Comparison of ENCODE assay signal across 1 cellular context in the genomic region with DNA sequence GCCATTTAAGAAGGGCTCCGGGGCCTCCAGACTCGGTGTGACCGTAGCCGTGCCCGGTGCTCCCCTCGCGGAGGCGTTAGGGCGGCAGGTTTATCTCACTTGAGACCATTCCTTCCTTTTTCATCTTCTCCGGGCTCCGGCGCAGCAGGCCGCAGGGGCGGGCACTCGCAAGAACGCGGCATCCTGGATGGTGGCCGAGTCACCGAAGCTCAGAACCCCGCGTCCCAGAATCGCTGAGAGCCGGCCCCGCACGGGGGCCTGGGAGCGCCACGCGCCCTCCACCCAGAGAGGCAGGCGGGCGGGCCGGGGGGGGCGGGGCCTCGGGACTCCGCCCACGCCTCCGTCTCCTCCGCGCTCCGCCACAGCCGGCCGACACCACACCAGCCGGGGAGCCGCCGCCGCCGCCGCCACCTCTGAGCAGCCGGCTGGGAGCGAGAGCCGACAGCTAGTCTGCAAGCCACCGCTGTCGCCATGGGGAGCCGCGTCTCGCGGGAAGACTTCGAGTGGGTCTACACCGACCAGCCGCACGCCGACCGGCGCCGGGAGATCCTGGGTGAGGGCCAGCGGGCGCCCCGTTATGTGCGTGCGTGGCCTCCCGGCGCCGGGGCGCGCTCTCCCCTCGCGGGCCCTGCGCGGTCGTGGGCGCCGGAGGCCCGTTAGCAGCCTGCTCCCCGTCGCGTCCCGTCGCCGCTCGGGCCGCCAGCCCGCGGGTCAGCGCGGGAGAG.
TF ChIP-seq lines count a peak whose summit lies in the region.

A gene (plus strand): TSS at position 375 of the 725 bp plus-strand sequence. CDS start 97 bp downstream, at position 472.

TF ChIP-seq in GM12878, 131 proteins besides CTCF, POLR2A, EP300 and RAD21 (continued from another document and continues in another):
- TF ChIP-seq, protein P1, sequence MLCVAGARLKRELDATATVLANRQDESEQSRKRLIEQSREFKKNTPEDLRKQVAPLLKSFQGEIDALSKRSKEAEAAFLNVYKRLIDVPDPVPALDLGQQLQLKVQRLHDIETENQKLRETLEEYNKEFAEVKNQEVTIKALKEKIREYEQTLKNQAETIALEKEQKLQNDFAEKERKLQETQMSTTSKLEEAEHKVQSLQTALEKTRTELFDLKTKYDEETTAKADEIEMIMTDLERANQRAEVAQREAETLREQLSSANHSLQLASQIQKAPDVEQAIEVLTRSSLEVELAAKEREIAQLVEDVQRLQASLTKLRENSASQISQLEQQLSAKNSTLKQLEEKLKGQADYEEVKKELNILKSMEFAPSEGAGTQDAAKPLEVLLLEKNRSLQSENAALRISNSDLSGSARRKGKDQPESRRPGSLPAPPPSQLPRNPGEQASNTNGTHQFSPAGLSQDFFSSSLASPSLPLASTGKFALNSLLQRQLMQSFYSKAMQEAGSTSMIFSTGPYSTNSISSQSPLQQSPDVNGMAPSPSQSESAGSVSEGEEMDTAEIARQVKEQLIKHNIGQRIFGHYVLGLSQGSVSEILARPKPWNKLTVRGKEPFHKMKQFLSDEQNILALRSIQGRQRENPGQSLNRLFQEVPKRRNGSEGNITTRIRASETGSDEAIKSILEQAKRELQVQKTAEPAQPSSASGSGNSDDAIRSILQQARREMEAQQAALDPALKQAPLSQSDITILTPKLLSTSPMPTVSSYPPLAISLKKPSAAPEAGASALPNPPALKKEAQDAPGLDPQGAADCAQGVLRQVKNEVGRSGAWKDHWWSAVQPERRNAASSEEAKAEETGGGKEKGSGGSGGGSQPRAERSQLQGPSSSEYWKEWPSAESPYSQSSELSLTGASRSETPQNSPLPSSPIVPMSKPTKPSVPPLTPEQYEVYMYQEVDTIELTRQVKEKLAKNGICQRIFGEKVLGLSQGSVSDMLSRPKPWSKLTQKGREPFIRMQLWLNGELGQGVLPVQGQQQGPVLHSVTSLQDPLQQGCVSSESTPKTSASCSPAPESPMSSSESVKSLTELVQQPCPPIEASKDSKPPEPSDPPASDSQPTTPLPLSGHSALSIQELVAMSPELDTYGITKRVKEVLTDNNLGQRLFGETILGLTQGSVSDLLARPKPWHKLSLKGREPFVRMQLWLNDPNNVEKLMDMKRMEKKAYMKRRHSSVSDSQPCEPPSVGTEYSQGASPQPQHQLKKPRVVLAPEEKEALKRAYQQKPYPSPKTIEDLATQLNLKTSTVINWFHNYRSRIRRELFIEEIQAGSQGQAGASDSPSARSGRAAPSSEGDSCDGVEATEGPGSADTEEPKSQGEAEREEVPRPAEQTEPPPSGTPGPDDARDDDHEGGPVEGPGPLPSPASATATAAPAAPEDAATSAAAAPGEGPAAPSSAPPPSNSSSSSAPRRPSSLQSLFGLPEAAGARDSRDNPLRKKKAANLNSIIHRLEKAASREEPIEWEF (IDR thresholded peaks at IDR 0.05; ENCODE audit: insufficient replicate concordance, low read depth, low read length): peak; percentile 38
- TF ChIP-seq JUND (IDR thresholded peaks at IDR 0.05; ENCODE audit: low read depth, low read length) (no peak), IKZF1 (conservative IDR thresholded peaks at IDR 0.05) (peak; percentile 78), MTA2 (IDR thresholded peaks at IDR 0.05; ENCODE audit: low read depth) (peak; percentile 68), SMAD5 (IDR thresholded peaks at IDR 0.05; ENCODE audit: low read depth) (no peak; the same call in 1 of the 2 replicates), SMARCA5 (IDR thresholded peaks at IDR 0.05) (peak; percentile 80), POLR2AphosphoS5 (IDR thresholded peaks at IDR 0.05; ENCODE audit: low read length) (peak; percentile 80), SIX5 (IDR thresholded peaks at IDR 0.05; ENCODE audit: low read depth, low read length, severe bottlenecking) (no peak), POU2F2 (IDR thresholded peaks at IDR 0.05; ENCODE audit: borderline replicate concordance, low read depth, low read length) (peak; percentile 34; the same call in 2 of the 3 replicates), TCF12 (IDR thresholded peaks at IDR 0.05; ENCODE audit: low read depth, low read length) (no peak), RCOR1 (conservative IDR thresholded peaks at IDR 0.05; ENCODE audit: low read depth, low read length) (no peak), EGR1 (IDR thresholded peaks at IDR 0.05; ENCODE audit: borderline replicate concordance in 1 of 2, low read depth in 2 of 2, low read length in 2 of 2) (peak in 1 of 2 experiments; percentile 92; a peak in 2 of 3 replicates), BHLHE40 (IDR thresholded peaks at IDR 0.05; ENCODE audit: borderline replicate concordance in 1 of 2, low read depth in 2 of 2, low read length in 1 of 2) (peak; percentile 16 to 64; a peak in 3 of 4 replicates), MXI1 (IDR thresholded peaks at IDR 0.05; ENCODE audit: low read depth, low read length) (peak; percentile 84; the same call in 1 of the 2 replicates), BMI1 (IDR thresholded peaks at IDR 0.05; ENCODE audit: borderline replicate concordance) (no peak), NR2C2 (IDR thresholded peaks at IDR 0.05; ENCODE audit: borderline replicate concordance, control insufficient read depth, insufficient read length, low read depth) (no peak), RUNX3 (IDR thresholded peaks at IDR 0.05; ENCODE audit: low read length) (no peak), FOXM1 (IDR thresholded peaks at IDR 0.05; ENCODE audit: low read depth, low read length) (0 out of 2 replicates have a peak, but pooled peaks have one; percentile 3), SPI1 (IDR thresholded peaks at IDR 0.05; ENCODE audit: borderline replicate concordance, insufficient read depth, low read depth, low read length) (no peak), ZNF622 (IDR thresholded peaks at IDR 0.05) (no peak)
- TF ChIP-seq, protein P2, sequence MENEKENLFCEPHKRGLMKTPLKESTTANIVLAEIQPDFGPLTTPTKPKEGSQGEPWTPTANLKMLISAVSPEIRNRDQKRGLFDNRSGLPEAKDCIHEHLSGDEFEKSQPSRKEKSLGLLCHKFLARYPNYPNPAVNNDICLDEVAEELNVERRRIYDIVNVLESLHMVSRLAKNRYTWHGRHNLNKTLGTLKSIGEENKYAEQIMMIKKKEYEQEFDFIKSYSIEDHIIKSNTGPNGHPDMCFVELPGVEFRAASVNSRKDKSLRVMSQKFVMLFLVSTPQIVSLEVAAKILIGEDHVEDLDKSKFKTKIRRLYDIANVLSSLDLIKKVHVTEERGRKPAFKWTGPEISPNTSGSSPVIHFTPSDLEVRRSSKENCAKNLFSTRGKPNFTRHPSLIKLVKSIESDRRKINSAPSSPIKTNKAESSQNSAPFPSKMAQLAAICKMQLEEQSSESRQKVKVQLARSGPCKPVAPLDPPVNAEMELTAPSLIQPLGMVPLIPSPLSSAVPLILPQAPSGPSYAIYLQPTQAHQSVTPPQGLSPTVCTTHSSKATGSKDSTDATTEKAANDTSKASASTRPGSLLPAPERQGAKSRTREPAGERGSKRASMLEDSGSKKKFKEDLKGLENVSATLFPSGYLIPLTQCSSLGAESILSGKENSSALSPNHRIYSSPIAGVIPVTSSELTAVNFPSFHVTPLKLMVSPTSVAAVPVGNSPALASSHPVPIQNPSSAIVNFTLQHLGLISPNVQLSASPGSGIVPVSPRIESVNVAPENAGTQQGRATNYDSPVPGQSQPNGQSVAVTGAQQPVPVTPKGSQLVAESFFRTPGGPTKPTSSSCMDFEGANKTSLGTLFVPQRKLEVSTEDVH (IDR thresholded peaks at IDR 0.05; ENCODE audit: low read depth, partially characterized antibody): no peak
- TF ChIP-seq, protein P3, sequence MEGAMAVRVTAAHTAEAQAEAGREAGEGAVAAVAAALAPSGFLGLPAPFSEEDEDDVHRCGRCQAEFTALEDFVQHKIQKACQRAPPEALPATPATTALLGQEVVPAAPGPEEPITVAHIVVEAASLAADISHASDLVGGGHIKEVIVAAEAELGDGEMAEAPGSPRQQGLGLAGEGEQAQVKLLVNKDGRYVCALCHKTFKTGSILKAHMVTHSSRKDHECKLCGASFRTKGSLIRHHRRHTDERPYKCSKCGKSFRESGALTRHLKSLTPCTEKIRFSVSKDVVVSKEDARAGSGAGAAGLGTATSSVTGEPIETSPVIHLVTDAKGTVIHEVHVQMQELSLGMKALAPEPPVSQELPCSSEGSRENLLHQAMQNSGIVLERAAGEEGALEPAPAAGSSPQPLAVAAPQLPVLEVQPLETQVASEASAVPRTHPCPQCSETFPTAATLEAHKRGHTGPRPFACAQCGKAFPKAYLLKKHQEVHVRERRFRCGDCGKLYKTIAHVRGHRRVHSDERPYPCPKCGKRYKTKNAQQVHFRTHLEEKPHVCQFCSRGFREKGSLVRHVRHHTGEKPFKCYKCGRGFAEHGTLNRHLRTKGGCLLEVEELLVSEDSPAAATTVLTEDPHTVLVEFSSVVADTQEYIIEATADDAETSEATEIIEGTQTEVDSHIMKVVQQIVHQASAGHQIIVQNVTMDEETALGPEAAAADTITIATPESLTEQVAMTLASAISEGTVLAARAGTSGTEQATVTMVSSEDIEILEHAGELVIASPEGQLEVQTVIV (IDR thresholded peaks at IDR 0.05; ENCODE audit: borderline replicate concordance, partially characterized antibody): no peak
- TF ChIP-seq, protein P4, sequence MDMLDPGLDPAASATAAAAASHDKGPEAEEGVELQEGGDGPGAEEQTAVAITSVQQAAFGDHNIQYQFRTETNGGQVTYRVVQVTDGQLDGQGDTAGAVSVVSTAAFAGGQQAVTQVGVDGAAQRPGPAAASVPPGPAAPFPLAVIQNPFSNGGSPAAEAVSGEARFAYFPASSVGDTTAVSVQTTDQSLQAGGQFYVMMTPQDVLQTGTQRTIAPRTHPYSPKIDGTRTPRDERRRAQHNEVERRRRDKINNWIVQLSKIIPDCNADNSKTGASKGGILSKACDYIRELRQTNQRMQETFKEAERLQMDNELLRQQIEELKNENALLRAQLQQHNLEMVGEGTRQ (IDR thresholded peaks at IDR 0.05; ENCODE audit: borderline replicate concordance, low read depth, low read length): no peak
- TF ChIP-seq, protein P5, sequence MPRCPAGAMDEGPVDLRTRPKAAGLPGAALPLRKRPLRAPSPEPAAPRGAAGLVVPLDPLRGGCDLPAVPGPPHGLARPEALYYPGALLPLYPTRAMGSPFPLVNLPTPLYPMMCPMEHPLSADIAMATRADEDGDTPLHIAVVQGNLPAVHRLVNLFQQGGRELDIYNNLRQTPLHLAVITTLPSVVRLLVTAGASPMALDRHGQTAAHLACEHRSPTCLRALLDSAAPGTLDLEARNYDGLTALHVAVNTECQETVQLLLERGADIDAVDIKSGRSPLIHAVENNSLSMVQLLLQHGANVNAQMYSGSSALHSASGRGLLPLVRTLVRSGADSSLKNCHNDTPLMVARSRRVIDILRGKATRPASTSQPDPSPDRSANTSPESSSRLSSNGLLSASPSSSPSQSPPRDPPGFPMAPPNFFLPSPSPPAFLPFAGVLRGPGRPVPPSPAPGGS (IDR thresholded peaks at IDR 0.05; ENCODE audit: borderline replicate concordance, insufficient read depth, low read depth, low read length, poor library complexity, severe bottlenecking): peak; percentile 18
- TF ChIP-seq, protein P6, sequence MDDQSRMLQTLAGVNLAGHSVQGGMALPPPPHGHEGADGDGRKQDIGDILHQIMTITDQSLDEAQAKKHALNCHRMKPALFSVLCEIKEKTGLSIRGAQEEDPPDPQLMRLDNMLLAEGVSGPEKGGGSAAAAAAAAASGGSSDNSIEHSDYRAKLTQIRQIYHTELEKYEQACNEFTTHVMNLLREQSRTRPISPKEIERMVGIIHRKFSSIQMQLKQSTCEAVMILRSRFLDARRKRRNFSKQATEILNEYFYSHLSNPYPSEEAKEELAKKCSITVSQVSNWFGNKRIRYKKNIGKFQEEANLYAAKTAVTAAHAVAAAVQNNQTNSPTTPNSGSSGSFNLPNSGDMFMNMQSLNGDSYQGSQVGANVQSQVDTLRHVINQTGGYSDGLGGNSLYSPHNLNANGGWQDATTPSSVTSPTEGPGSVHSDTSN (IDR thresholded peaks at IDR 0.05; ENCODE audit: insufficient replicate concordance, low read depth, low read length): no peak
- TF ChIP-seq, protein P7, sequence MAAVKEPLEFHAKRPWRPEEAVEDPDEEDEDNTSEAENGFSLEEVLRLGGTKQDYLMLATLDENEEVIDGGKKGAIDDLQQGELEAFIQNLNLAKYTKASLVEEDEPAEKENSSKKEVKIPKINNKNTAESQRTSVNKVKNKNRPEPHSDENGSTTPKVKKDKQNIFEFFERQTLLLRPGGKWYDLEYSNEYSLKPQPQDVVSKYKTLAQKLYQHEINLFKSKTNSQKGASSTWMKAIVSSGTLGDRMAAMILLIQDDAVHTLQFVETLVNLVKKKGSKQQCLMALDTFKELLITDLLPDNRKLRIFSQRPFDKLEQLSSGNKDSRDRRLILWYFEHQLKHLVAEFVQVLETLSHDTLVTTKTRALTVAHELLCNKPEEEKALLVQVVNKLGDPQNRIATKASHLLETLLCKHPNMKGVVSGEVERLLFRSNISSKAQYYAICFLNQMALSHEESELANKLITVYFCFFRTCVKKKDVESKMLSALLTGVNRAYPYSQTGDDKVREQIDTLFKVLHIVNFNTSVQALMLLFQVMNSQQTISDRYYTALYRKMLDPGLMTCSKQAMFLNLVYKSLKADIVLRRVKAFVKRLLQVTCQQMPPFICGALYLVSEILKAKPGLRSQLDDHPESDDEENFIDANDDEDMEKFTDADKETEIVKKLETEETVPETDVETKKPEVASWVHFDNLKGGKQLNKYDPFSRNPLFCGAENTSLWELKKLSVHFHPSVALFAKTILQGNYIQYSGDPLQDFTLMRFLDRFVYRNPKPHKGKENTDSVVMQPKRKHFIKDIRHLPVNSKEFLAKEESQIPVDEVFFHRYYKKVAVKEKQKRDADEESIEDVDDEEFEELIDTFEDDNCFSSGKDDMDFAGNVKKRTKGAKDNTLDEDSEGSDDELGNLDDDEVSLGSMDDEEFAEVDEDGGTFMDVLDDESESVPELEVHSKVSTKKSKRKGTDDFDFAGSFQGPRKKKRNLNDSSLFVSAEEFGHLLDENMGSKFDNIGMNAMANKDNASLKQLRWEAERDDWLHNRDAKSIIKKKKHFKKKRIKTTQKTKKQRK (IDR thresholded peaks at IDR 0.05; ENCODE audit: low read depth, low read length): no peak
- TF ChIP-seq, protein P8, sequence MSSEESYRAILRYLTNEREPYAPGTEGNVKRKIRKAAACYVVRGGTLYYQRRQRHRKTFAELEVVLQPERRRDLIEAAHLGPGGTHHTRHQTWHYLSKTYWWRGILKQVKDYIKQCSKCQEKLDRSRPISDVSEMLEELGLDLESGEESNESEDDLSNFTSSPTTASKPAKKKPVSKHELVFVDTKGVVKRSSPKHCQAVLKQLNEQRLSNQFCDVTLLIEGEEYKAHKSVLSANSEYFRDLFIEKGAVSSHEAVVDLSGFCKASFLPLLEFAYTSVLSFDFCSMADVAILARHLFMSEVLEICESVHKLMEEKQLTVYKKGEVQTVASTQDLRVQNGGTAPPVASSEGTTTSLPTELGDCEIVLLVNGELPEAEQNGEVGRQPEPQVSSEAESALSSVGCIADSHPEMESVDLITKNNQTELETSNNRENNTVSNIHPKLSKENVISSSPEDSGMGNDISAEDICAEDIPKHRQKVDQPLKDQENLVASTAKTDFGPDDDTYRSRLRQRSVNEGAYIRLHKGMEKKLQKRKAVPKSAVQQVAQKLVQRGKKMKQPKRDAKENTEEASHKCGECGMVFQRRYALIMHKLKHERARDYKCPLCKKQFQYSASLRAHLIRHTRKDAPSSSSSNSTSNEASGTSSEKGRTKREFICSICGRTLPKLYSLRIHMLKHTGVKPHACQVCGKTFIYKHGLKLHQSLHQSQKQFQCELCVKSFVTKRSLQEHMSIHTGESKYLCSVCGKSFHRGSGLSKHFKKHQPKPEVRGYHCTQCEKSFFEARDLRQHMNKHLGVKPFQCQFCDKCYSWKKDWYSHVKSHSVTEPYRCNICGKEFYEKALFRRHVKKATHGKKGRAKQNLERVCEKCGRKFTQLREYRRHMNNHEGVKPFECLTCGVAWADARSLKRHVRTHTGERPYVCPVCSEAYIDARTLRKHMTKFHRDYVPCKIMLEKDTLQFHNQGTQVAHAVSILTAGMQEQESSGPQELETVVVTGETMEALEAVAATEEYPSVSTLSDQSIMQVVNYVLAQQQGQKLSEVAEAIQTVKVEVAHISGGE (CRISPR knock-in tag; IDR thresholded peaks at IDR 0.05): no peak
- TF ChIP-seq, protein P9, sequence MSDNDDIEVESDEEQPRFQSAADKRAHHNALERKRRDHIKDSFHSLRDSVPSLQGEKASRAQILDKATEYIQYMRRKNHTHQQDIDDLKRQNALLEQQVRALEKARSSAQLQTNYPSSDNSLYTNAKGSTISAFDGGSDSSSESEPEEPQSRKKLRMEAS (IDR thresholded peaks at IDR 0.05; ENCODE audit: low read depth, low read length): peak; percentile 57; the same call in 1 of the 2 replicates
